ENCODE assay signal across 1 cellular context in the genomic region with DNA sequence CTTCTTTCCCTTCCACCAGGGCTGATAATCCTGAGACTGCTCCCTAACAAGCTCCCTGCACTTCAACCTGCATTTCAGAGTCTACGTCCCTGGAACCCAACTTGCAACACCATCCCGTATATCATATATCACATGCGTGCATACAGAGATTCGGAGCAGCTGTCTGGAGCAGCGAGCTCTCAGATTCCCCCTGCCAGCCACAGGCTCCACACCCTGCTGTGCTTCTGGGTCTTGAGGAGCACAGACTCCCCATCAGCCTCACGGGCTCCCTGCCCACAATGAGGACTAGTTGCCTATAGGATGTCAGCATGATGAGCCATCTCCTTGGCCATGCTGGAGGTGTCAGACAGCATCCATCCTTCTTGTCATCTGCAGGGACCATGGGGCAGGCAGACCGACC.
TF ChIP-seq lines count a peak whose summit lies in the region.

No MANE protein-coding gene starts in this region.

TF ChIP-seq in K562, 482 proteins besides CTCF, POLR2A, EP300 and RAD21:
- TF ChIP-seq KLF16 (IDR thresholded peaks at IDR 0.05) (no peak), AFF4 (CRISPR knock-in tag; IDR thresholded peaks at IDR 0.05) (no peak), ZBED1 (IDR thresholded peaks at IDR 0.05) (0 out of 2 replicates have a peak, but pooled peaks have one; percentile 15)
- TF ChIP-seq, protein P1, sequence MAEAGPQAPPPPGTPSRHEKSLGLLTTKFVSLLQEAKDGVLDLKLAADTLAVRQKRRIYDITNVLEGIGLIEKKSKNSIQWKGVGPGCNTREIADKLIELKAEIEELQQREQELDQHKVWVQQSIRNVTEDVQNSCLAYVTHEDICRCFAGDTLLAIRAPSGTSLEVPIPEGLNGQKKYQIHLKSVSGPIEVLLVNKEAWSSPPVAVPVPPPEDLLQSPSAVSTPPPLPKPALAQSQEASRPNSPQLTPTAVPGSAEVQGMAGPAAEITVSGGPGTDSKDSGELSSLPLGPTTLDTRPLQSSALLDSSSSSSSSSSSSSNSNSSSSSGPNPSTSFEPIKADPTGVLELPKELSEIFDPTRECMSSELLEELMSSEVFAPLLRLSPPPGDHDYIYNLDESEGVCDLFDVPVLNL (CRISPR knock-in tag; IDR thresholded peaks at IDR 0.05; ENCODE audit: low read depth), result no peak
TF ChIP-seq in K562: peak in this region for 1.
